In genomic region chr13:47100214-47100853, GRCh38 we compare ENCODE assay signal across 14 cellular contexts.
DNase-seq lines count a peak whose midpoint lies in the region; ATAC-seq, FAIRE-seq and TF ChIP-seq lines count a peak whose summit lies in the region.
"Had no signal": no experiment of that assay in that cellular context is flagged by ENCODE, and none has a peak within 500 bp of the region (broad histone marks: within the 10 kb centered on the region; RNA-seq: fewer than 3 reads in every experiment).

No MANE protein-coding gene starts in this region.

- no peak for TF ChIP-seq POLR2A in heart left ventricle (IDR thresholded peaks at IDR 0.05)

- H3K9me3 Mint-ChIP-seq in CD4-positive, alpha-beta memory T cell = peaks cover 0 to 4% (median 0%) of the 10 kb centered on the region in 8 donors

- H3K27me3 Mint-ChIP-seq in CD4-positive, alpha-beta memory T cell = peaks cover 0 to 2% of the 10 kb centered on the region in 2 donors

- ATAC-seq in GM18502 (IDR thresholded peaks at IDR 0.05; ENCODE audit: poor library complexity, unreplicated experiment) = peak; percentile 97
- ATAC-seq in GM19467 (IDR thresholded peaks at IDR 0.05; ENCODE audit: unreplicated experiment) = peak; percentile 82
- peak; percentile 95 for ATAC-seq in HG02885 (IDR thresholded peaks at IDR 0.05; ENCODE audit: poor library complexity, unreplicated experiment)
- peak; percentile 88 for ATAC-seq in HG03558 (IDR thresholded peaks at IDR 0.05; ENCODE audit: extremely low read depth, unreplicated experiment)
- ATAC-seq in heart left ventricle = no peak
- ATAC-seq: right lobe of liver had no signal

- CTCF ChIA-PET in CD4-positive, alpha-beta memory T cell (lab: Charles Lee; ENCODE audit: partially characterized antibody) = no interaction called here

- H3K36me3 Mint-ChIP-seq in CD4-positive, alpha-beta memory T cell = no peaks in the 10 kb centered on the region

- no peak overlapping the region for H3K27ac ChIP-seq in CD4-positive, alpha-beta memory T cell (ENCODE audit: low read depth, low read length)
- no peak overlapping the region for H3K27ac ChIP-seq in heart left ventricle
- H3K27ac ChIP-seq: Peyer's patch, right lobe of liver, tibial nerve had no signal

- no peak overlapping the region for H3K27ac Mint-ChIP-seq in CD4-positive, alpha-beta memory T cell

- no peaks in the 10 kb centered on the region for H3K9me3 ChIP-seq in CD4-positive, alpha-beta memory T cell (ENCODE audit: control insufficient read depth in 1 of 2, low read length in 2 of 2)
- H3K9me3 ChIP-seq in heart left ventricle = no peaks in the 10 kb centered on the region
- H3K9me3 ChIP-seq: Peyer's patch, right lobe of liver, tibial nerve had no signal

- TF ChIP-seq CTCF in heart left ventricle (IDR thresholded peaks at IDR 0.05) = no peak

- FAIRE-seq in RCC 7860 (lab: Jason Lieb, UNC) = no peak

- no peaks in the 10 kb centered on the region for H3K36me3 ChIP-seq in CD4-positive, alpha-beta memory T cell (ENCODE audit: insufficient read depth, low read length)
- H3K36me3 ChIP-seq in heart left ventricle = no peaks in the 10 kb centered on the region
- H3K36me3 ChIP-seq: Peyer's patch, right lobe of liver, tibial nerve had no signal

- H3K4me1 Mint-ChIP-seq in CD4-positive, alpha-beta memory T cell = no peaks in the 10 kb centered on the region

- H3K27me3 ChIP-seq in CD4-positive, alpha-beta memory T cell (ENCODE audit: insufficient read depth, low read length) = no peaks in the 10 kb centered on the region
- H3K27me3 ChIP-seq in heart left ventricle = peaks cover 0 to 4% (median 0%) of the 10 kb centered on the region in 9 donors
- H3K27me3 ChIP-seq: Peyer's patch, right lobe of liver, tibial nerve had no signal

- DNase-seq in NCI-H446 treated with DMSO at 0.1 percent for 48 hours (lab: John Stamatoyannopoulos, UW) (no peak), heart left ventricle (no peak), RCC 7860 (ENCODE audit: low spot score) (no peak)
- DNase-seq in CD4-positive, alpha-beta memory T cell = no peak
- DNase-seq: activated CD8-positive, alpha-beta memory T cell treated with anti-CD3 and anti-CD28 coated beads, Interleukin-2, amount 50 U/mL, for 48 hours; GF-D8; NCI-H1105 treated with DMSO at 0.1 percent for 48 hours; Peyer's patch; right lobe of liver had no signal

- H3K4me1 ChIP-seq in CD4-positive, alpha-beta memory T cell (ENCODE audit: insufficient read depth, low read length) = no peaks in the 10 kb centered on the region
- no peaks in the 10 kb centered on the region for H3K4me1 ChIP-seq in heart left ventricle
- H3K4me1 ChIP-seq: Peyer's patch, right lobe of liver had no signal

- no peak overlapping the region for H3K4me3 ChIP-seq in CD4-positive, alpha-beta memory T cell (ENCODE audit: low read length in 2 of 2)
- H3K4me3 ChIP-seq in heart left ventricle = no peak overlapping the region
- H3K4me3 ChIP-seq: Peyer's patch, right lobe of liver, tibial nerve had no signal

- POLR2A ChIA-PET in CD4-positive, alpha-beta memory T cell (lab: Charles Lee; ENCODE audit: partially characterized antibody) = no interaction called here

- no peak overlapping the region for H3K4me3 Mint-ChIP-seq in CD4-positive, alpha-beta memory T cell

- 70 to 75% (median 72%) methylated on average over 4 of the region's 4 CpGs for WGBS in heart left ventricle, 4 donors

- intact Hi-C loops in CD4-positive, alpha-beta memory T cell (cut with micrococcal nuclease) = no loop called here
- intact Hi-C loops in heart left ventricle (cut with DNase I) = no loop called here

Comparison
In these comparisons a context has a peak if more than half of its experiments do, and no peak if none do; other contexts are left out.
1. ATAC-seq: peak in GM18502 (single experiment), GM19467 (single experiment), HG02885 (single experiment) and HG03558 (single experiment); none in heart left ventricle (0 of 4).